ENCODE assay signal across 12 cellular contexts in the genomic region with DNA sequence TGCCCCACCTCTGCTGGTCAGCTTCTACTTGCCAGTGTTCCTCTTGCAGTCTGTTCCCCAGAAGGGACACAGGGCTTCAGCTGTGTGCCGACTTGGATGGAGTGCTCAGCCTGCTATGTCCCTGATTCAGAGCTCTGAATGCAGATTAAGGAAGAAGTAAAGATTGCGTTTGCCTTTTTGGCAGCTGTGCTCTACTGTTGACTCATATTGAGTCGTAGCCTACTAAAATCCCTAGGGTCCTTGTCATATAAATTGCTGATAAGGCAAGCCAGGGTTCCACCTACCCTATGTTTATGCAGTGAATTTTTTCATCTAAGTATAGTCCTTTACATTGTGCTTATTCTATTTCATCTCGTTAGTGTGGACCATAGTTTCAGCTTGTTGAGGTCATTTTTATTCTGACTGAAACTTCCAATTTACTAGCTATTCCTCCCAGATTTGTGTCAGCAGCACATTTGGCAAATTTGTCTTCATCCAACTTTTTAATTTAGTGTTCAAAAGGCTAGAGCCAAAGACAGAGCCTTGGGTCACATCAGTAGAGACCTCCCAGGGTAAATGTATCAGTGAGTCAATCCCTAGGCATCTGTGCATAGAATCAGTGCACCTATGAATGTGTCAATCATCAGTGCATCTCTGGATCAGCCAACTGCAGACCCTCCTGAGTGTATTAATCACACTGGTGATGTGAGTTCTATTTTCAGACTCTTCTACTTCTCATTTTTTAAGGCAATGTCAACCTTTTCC.
DNase-seq lines count a peak whose midpoint lies in the region; TF ChIP-seq lines count a peak whose summit lies in the region.
"Had no signal": no experiment of that assay in that cellular context is flagged by ENCODE, and none has a peak within 500 bp of the region (broad histone marks: within the 10 kb centered on the region; RNA-seq: fewer than 3 reads in every experiment).

No MANE protein-coding gene starts in this region.

- DNase-seq in AG10803 (ENCODE audit: low read depth) (peak; percentile 77), NCI-H1436 (lab: John Stamatoyannopoulos, UW) (peak; percentile 53), choroid plexus epithelial cell (ENCODE audit: low read depth) (peak; percentile 47), pons (ENCODE audit: low spot score) (no peak), glomerular visceral epithelial cell (ENCODE audit: extremely low spot score) (no peak), GF-D8 (lab: John Stamatoyannopoulos, UW) (no peak)
- no peak for DNase-seq in activated CD4-positive, alpha-beta T cell treated with anti-CD3 and anti-CD28 coated beads for 1 hour
- DNase-seq: naive B cell; stimulated activated CD4-positive, alpha-beta T cell treated with anti-CD3 and anti-CD28 coated beads, Interleukin-2, amount 100 ng/mL, for 48 hours; substantia nigra; T-helper 9 cell had no signal

- H3K27me3 ChIP-seq in muscle layer of duodenum (ENCODE audit: low read depth, low read length), result no peaks in the 10 kb centered on the region

- H3K36me3 ChIP-seq in muscle layer of duodenum (ENCODE audit: control insufficient read depth in 1 of 2, insufficient read depth in 2 of 2, low read length in 2 of 2), result no peaks in the 10 kb centered on the region

- TF ChIP-seq CTCF in AG10803 (conservative IDR thresholded peaks at IDR 0.05; ENCODE audit: low read length) (no peak), choroid plexus epithelial cell (conservative IDR thresholded peaks at IDR 0.05; ENCODE audit: low read depth, low read length) (no peak)

- peak overlapping the region; percentile 14 for H3K27ac ChIP-seq in muscle layer of duodenum (ENCODE audit: low read length)

- peaks cover 9 to 28% of the 10 kb centered on the region in 2 donors for H3K4me1 ChIP-seq in muscle layer of duodenum (ENCODE audit: control insufficient read depth in 1 of 2, insufficient read depth in 2 of 2, low read length in 2 of 2)

- no peak overlapping the region for H3K4me3 ChIP-seq in AG10803 (ENCODE audit: low read length)
- H3K4me3 ChIP-seq in choroid plexus epithelial cell (ENCODE audit: low read depth, low read length), result no peak overlapping the region
- no peak overlapping the region for H3K4me3 ChIP-seq in muscle layer of duodenum (ENCODE audit: low read depth in 1 of 2, low read length in 2 of 2)

- no peaks in the 10 kb centered on the region for H3K9me3 ChIP-seq in muscle layer of duodenum (ENCODE audit: control insufficient read depth in 1 of 2, low read length in 2 of 2)

Comparison
In these comparisons a context has a peak if more than half of its experiments do, and no peak if none do; other contexts are left out.
1. DNase-seq: peak in AG10803 (single experiment), NCI-H1436 (single experiment) and choroid plexus epithelial cell (single experiment); none in pons (single experiment), glomerular visceral epithelial cell (single experiment), GF-D8 (single experiment) and activated CD4-positive, alpha-beta T cell treated with anti-CD3 and anti-CD28 coated beads for 1 hour (single experiment).